Comparison of ENCODE assay signal across 9 cellular contexts in the genomic region with DNA sequence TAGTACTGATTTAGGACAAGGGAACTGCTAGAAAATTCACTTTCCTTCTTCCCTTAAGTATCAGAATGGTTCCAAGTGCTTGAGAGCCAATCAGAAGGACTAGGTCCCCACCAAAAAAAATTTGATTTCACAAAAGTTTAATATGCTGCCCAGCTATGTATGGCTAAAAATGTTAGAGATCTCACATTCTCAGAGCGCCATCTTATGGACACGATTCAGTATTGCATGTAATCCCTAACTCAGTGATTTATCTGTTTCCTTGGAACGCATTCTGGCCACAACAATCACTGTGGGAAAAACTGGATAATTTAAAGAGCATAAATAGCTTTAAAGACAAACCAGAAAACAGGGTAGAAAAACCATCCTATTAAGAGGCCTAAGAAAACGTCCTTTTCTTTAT.
A peak's percentile ranks its signal among the peaks of the same experiment; 100 is the strongest.
DNase-seq lines count a peak whose midpoint lies in the region; ATAC-seq and TF ChIP-seq lines count a peak whose summit lies in the region.
"Had no signal": no experiment of that assay in that cellular context is flagged by ENCODE, and none has a peak within 500 bp of the region (broad histone marks: within the 10 kb centered on the region; RNA-seq: fewer than 3 reads in every experiment).

No MANE protein-coding gene starts in this region.

- no peak overlapping the region for H3K4me3 Mint-ChIP-seq in WTC11
- H3K4me3 Mint-ChIP-seq: memory B cell had no signal

- H3K27me3 ChIP-seq in DOHH2 (ENCODE audit: control insufficient read depth, low read length) (no peaks in the 10 kb centered on the region), hepatocyte (no peaks in the 10 kb centered on the region)

- no peaks in the 10 kb centered on the region for H3K9me3 Mint-ChIP-seq in WTC11
- H3K9me3 Mint-ChIP-seq: memory B cell had no signal

- no peak overlapping the region for H2AFZ ChIP-seq in hepatocyte

- H3K27ac Mint-ChIP-seq in WTC11, result no peak overlapping the region
- H3K27ac Mint-ChIP-seq: memory B cell had no signal

- peaks cover 57% of the 10 kb centered on the region for H3K4me1 Mint-ChIP-seq in WTC11
- H3K4me1 Mint-ChIP-seq: memory B cell had no signal

- DNase-seq in Kasumi-1 (lab: John Stamatoyannopoulos, UW), result peak; percentile 7 to 30
- no peak for DNase-seq in WTC11 (ENCODE audit: low spot score)
- peak; percentile 44 for DNase-seq in hepatocyte (ENCODE audit: low spot score)
- DNase-seq in superior temporal gyrus (ENCODE audit: extremely low spot score), result peak; percentile 79
- DNase-seq in stimulated activated CD4-positive, alpha-beta T cell treated with anti-CD3 and anti-CD28 coated beads, Interleukin-12 subunit alpha, Interleukin-12 subunit beta, amount 100 ng/mL, for 4 hours, result no peak
- DNase-seq in activated T-cell treated with anti-CD3 and anti-CD28 coated beads for 4 hours, result no peak

- H4K20me1 ChIP-seq in DOHH2 (ENCODE audit: control insufficient read depth, insufficient read depth, low read depth, low read length), result no peaks in the 10 kb centered on the region
- no peaks in the 10 kb centered on the region for H4K20me1 ChIP-seq in hepatocyte (ENCODE audit: insufficient read depth, poor library complexity, severe bottlenecking)

- H3K9me3 ChIP-seq in DOHH2 (ENCODE audit: control insufficient read depth, insufficient read depth, low read length) (no peaks in the 10 kb centered on the region), hepatocyte (ENCODE audit: low read depth) (no peaks in the 10 kb centered on the region)

- no peak overlapping the region for H3K4me3 ChIP-seq in DOHH2 (ENCODE audit: low read length)
- no peak overlapping the region for H3K4me3 ChIP-seq in hepatocyte

- CTCF ChIA-PET in WTC11 (lab: Charles Lee), result interaction anchor here (0.6 to 1.3 kb wide), 12 partner anchors 10 to 665 kb away, joined by 3 to 10 read pairs (median 4); a partner anchor contains a TSS

- H3K9me2 ChIP-seq in DOHH2 (replicated peaks; ENCODE audit: control insufficient read depth, low read length), result no peaks in the 10 kb centered on the region
- no peaks in the 10 kb centered on the region for H3K9me2 ChIP-seq in hepatocyte (replicated peaks; ENCODE audit: insufficient read depth)

- H3K27me3 Mint-ChIP-seq in WTC11 (ENCODE audit: low read depth), result no peaks in the 10 kb centered on the region

- H3K4me1 ChIP-seq in DOHH2 (ENCODE audit: control insufficient read depth, low read length) (no peaks in the 10 kb centered on the region), hepatocyte (ENCODE audit: insufficient read depth) (peaks cover 8% of the 10 kb centered on the region)

- TF ChIP-seq CTCF in DOHH2 (IDR thresholded peaks at IDR 0.05; ENCODE audit: low read depth, low read length, poor library complexity, severe bottlenecking), result peak; percentile 57
- TF ChIP-seq CTCF in WTC11 (IDR thresholded peaks at IDR 0.05), result peak; percentile 36; the same call in 1 of the 2 replicates
- peak; percentile 64 for TF ChIP-seq CTCF in hepatocyte (IDR thresholded peaks at IDR 0.05; ENCODE audit: poor library complexity)

- POLR2A ChIA-PET in WTC11 (lab: Charles Lee), result no interaction called here

- no peaks in the 10 kb centered on the region for H3F3A ChIP-seq in DOHH2 (ENCODE audit: control insufficient read depth, insufficient read depth)

- H3K36me3 ChIP-seq in DOHH2 (ENCODE audit: control insufficient read depth, low read length), result no peaks in the 10 kb centered on the region
- H3K36me3 ChIP-seq in hepatocyte (replicated peaks; ENCODE audit: insufficient read depth, low read depth), result no peaks in the 10 kb centered on the region

- ATAC-seq in WTC11, result no peak; the same call in 1 of the 2 replicates
- no peak for ATAC-seq in HG03457 (IDR thresholded peaks at IDR 0.05; ENCODE audit: unreplicated experiment)

- no peak overlapping the region for H3K4me2 ChIP-seq in DOHH2 (ENCODE audit: low read length)
- H3K4me2 ChIP-seq in hepatocyte, result no peak overlapping the region

- H3K79me2 ChIP-seq in DOHH2 (ENCODE audit: control insufficient read depth, low read length) (no peaks in the 10 kb centered on the region), hepatocyte (no peaks in the 10 kb centered on the region)

- no peaks in the 10 kb centered on the region for H3K36me3 Mint-ChIP-seq in WTC11
- H3K36me3 Mint-ChIP-seq: memory B cell had no signal

- H3K27ac ChIP-seq in DOHH2 (ENCODE audit: low read depth, low read length) (no peak overlapping the region), hepatocyte (no peak overlapping the region)

- 22% methylated on average over 4 of the region's 4 CpGs for WGBS in hepatocyte (ENCODE audit: low lambda C conversion rate, missing lambda C conversion rate)

TF ChIP-seq in WTC11, 78 proteins besides CTCF, POLR2A, EP300 and RAD21:
- TF ChIP-seq, protein P1, sequence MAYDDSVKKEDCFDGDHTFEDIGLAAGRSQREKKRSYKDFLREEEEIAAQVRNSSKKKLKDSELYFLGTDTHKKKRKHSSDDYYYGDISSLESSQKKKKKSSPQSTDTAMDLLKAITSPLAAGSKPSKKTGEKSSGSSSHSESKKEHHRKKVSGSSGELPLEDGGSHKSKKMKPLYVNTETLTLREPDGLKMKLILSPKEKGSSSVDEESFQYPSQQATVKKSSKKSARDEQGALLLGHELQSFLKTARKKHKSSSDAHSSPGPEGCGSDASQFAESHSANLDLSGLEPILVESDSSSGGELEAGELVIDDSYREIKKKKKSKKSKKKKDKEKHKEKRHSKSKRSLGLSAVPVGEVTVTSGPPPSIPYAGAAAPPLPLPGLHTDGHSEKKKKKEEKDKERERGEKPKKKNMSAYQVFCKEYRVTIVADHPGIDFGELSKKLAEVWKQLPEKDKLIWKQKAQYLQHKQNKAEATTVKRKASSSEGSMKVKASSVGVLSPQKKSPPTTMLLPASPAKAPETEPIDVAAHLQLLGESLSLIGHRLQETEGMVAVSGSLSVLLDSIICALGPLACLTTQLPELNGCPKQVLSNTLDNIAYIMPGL (CRISPR knock-in tag; IDR thresholded peaks at IDR 0.05), result no peak

Comparison
In these comparisons a context has a peak if more than half of its experiments do, and no peak if none do; other contexts are left out.
1. DNase-seq: peak in Kasumi-1 (2 of 2), hepatocyte (single experiment) and superior temporal gyrus (single experiment); none in WTC11 (single experiment), stimulated activated CD4-positive, alpha-beta T cell treated with anti-CD3 and anti-CD28 coated beads, Interleukin-12 subunit alpha, Interleukin-12 subunit beta, amount 100 ng/mL, for 4 hours (single experiment) and activated T-cell treated with anti-CD3 and anti-CD28 coated beads for 4 hours (single experiment).
2. Peak in every context shown above with its lines, with median percentiles within 50 percentile points of each other: CTCF ChIP-seq.